1 cellular context compared by ENCODE assay signal in genomic region chr4:152540941-152541340, GRCh38.
TF ChIP-seq lines count a peak whose summit lies in the region.

No MANE protein-coding gene starts in this region.

TF ChIP-seq in K562, 482 proteins besides CTCF, POLR2A, EP300 and RAD21:
- TF ChIP-seq DDX20 (tag; IDR thresholded peaks at IDR 0.05; ENCODE audit: low read depth) = no peak
- TF ChIP-seq SETDB1 (IDR thresholded peaks at IDR 0.05; ENCODE audit: low read length) = no peak
- TF ChIP-seq ZBTB9 (CRISPR knock-in tag; IDR thresholded peaks at IDR 0.05) = no peak
- TF ChIP-seq SMARCB1 (IDR thresholded peaks at IDR 0.05; ENCODE audit: insufficient read length, low read depth) = no peak
- TF ChIP-seq ZBTB17 (CRISPR knock-in tag; IDR thresholded peaks at IDR 0.05) = no peak
- no peak for TF ChIP-seq MYC (IDR thresholded peaks at IDR 0.05; ENCODE audit: low read depth, low read length)
- no peak for TF ChIP-seq MYC (CRISPR knock-in tag; IDR thresholded peaks at IDR 0.05; ENCODE audit: borderline replicate concordance, low read depth)
- TF ChIP-seq YBX1 (IDR thresholded peaks at IDR 0.05) = no peak
- TF ChIP-seq RBM22 (IDR thresholded peaks at IDR 0.05; ENCODE audit: low read depth, low read length, poor library complexity, severe bottlenecking) = peak; percentile 23
- peak; percentile 73 for TF ChIP-seq POLR2G (IDR thresholded peaks at IDR 0.05; ENCODE audit: low read depth, low read length)
